ENCODE assay signal across 21 cellular contexts in the genomic region with DNA sequence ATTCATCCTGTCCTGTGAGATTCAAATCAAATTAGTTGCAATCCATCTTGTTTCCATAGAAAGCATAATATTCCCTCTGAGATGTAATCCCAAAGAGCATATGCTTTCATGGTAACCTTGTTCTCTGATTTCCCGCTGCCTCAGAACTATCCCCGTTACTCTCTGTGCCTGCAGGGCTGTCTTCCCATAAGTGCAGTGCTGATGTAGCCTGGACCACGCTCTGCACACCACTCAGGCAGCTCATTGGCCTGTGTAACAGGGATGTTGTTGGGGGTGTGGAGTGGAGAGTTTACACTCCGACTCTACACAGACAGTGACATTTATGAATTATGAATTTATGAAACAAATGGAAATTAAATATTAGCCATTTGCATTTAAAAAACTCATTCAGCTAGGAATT. TPM values are rescaled to one million over a fixed set of nuclear protein-coding genes. Genes with fewer than 3 reads are reported as not detected.
A peak's percentile ranks its signal among the peaks of the same experiment; 100 is the strongest.
DNase-seq lines count a peak whose midpoint lies in the region; ATAC-seq, FAIRE-seq and TF ChIP-seq lines count a peak whose summit lies in the region.
"Had no signal": no experiment of that assay in that cellular context is flagged by ENCODE, and none has a peak within 500 bp of the region (broad histone marks: within the 10 kb centered on the region; RNA-seq: fewer than 3 reads in every experiment).

No MANE protein-coding gene starts in this region.

- H3K4ac ChIP-seq in IMR-90 (ENCODE audit: low read depth, low read length), result no peak overlapping the region
- H3K4ac ChIP-seq in neuronal stem cell (ENCODE audit: low read length), result no peak overlapping the region

- H3K79me1 ChIP-seq in IMR-90 (ENCODE audit: low read depth in 1 of 2, low read length in 2 of 2), result no peaks in the 10 kb centered on the region
- H3K79me1 ChIP-seq in neuronal stem cell (ENCODE audit: low read depth, low read length), result no peaks in the 10 kb centered on the region

- H2AK9ac ChIP-seq in IMR-90 (replicated peaks; ENCODE audit: low read depth, low read length, poor library complexity), result no peak overlapping the region

- H3K4me1 Mint-ChIP-seq in stimulated activated naive B cell treated with anti-CD40 and anti-IgM and Interleukin-4, amounts not matched to agents 10 μg/mL and 1 μg/mL and 100 μg/mL, for 72 hours, result no peaks in the 10 kb centered on the region
- H3K4me1 Mint-ChIP-seq: CD4-positive, CD25-positive, alpha-beta regulatory T cell had no signal

- H3K4me3 Mint-ChIP-seq in stimulated activated naive B cell treated with anti-CD40 and anti-IgM and Interleukin-4, amounts not matched to agents 10 μg/mL and 1 μg/mL and 100 μg/mL, for 72 hours, result no peak overlapping the region
- H3K4me3 Mint-ChIP-seq: CD4-positive, CD25-positive, alpha-beta regulatory T cell; CD8-positive, alpha-beta T cell; HFFc6 had no signal

- H3K4me2 ChIP-seq in IMR-90 (ENCODE audit: low read depth, low read length), result no peak overlapping the region
- H3K4me2 ChIP-seq in SK-N-SH, result no peak overlapping the region
- no peak overlapping the region for H3K4me2 ChIP-seq in neuronal stem cell (ENCODE audit: insufficient read depth, low read length, poor library complexity, severe bottlenecking)
- H3K4me2 ChIP-seq: BLaER1 had no signal

- no peak for TF ChIP-seq POLR2A in IMR-90 (IDR thresholded peaks at IDR 0.05; ENCODE audit: low read depth, low read length)
- no peak for TF ChIP-seq POLR2A in GM12892 (IDR thresholded peaks at IDR 0.05; ENCODE audit: low read depth, low read length)

- H4K8ac ChIP-seq in IMR-90 (ENCODE audit: low read depth in 2 of 2, low read length in 2 of 2) (no peak overlapping the region), neuronal stem cell (ENCODE audit: low read depth, low read length) (peak overlapping the region; percentile 33)

- peak overlapping the region; percentile 4 for H2AFZ ChIP-seq in IMR-90 (replicated peaks; ENCODE audit: low read length, poor library complexity)
- H2AFZ ChIP-seq in SK-N-SH (ENCODE audit: low read depth), result no peak overlapping the region
- no peak overlapping the region for H2AFZ ChIP-seq in neuronal stem cell (ENCODE audit: low read length)

- ATAC-seq in IMR-90 (ENCODE audit: low read depth), result no peak
- no peak for ATAC-seq in stimulated activated naive B cell treated with anti-CD40 and anti-IgM and Interleukin-4, amounts not matched to agents 10 μg/mL and 1 μg/mL and 100 μg/mL, for 72 hours (replicated peaks)
- ATAC-seq: CD8-positive, alpha-beta T cell; GM12878 had no signal

- TF ChIP-seq EP300 in SK-N-SH (IDR thresholded peaks at IDR 0.05; ENCODE audit: borderline replicate concordance in 1 of 2, low read depth in 1 of 2, low read length in 1 of 2), result no peak

- no peak overlapping the region for H3K27ac Mint-ChIP-seq in stimulated activated naive B cell treated with anti-CD40 and anti-IgM and Interleukin-4, amounts not matched to agents 10 μg/mL and 1 μg/mL and 100 μg/mL, for 72 hours
- H3K27ac Mint-ChIP-seq: CD8-positive, alpha-beta T cell; HFFc6 had no signal

- in situ Hi-C loops in IMR-90 (cut with MboI; ENCODE audit: low sequenced_read_pairs), result no loop called here

- no peak overlapping the region for H3K9ac ChIP-seq in IMR-90 (ENCODE audit: low read depth, low read length)
- no peak overlapping the region for H3K9ac ChIP-seq in SK-N-SH
- no peak overlapping the region for H3K9ac ChIP-seq in neuronal stem cell (ENCODE audit: low read depth, low read length, poor library complexity)
- H3K9ac ChIP-seq: BLaER1 had no signal

- H3K18ac ChIP-seq in IMR-90 (ENCODE audit: low read depth, low read length) (no peak overlapping the region), neuronal stem cell (ENCODE audit: low read length) (no peak overlapping the region)

- DNase-seq in IMR-90, result no peak
- DNase-seq in SK-N-SH, result peak; percentile 54
- no peak for DNase-seq in neuronal stem cell (ENCODE audit: low spot score)
- DNase-seq in GM12892 (ENCODE audit: insufficient read length), result no peak
- no peak for DNase-seq in GM03348 (ENCODE audit: low spot score)
- DNase-seq in stimulated activated naive B cell treated with anti-CD40 and anti-IgM and Interleukin-4, amounts not matched to agents 10 μg/mL and 1 μg/mL and 100 μg/mL, for 72 hours, result no peak
- DNase-seq: Caco-2; CD4-positive, CD25-positive, alpha-beta regulatory T cell; CD8-positive, alpha-beta T cell; DMS153; DND-41; GOT3; HFFc6 had no signal

- no peak overlapping the region for H4K5ac ChIP-seq in IMR-90 (ENCODE audit: low read depth, low read length)

- no peaks in the 10 kb centered on the region for H3K36me3 ChIP-seq in IMR-90 (ENCODE audit: control insufficient read depth, insufficient read depth, low read length)
- no peaks in the 10 kb centered on the region for H3K36me3 ChIP-seq in SK-N-SH (replicated peaks in 1 of 2; ENCODE audit: control insufficient read depth in 1 of 2, insufficient read depth in 2 of 2, low read length in 1 of 2)
- H3K36me3 ChIP-seq in neuronal stem cell (replicated peaks in 1 of 2; ENCODE audit: control insufficient read depth in 2 of 2, insufficient read depth in 2 of 2, low read length in 2 of 2), result no peaks in the 10 kb centered on the region
- H3K36me3 ChIP-seq: BLaER1, HAP-1 had no signal

- H2BK15ac ChIP-seq in IMR-90 (ENCODE audit: low read depth, low read length) (no peak overlapping the region), neuronal stem cell (ENCODE audit: low read length) (no peak overlapping the region)

- POLR2A ChIA-PET in IMR-90 (lab: Charles Lee; ENCODE audit: unreplicated experiment) (no interaction called here), SK-N-SH (lab: Yijun Ruan, JAX) (no interaction called here)

- no peaks in the 10 kb centered on the region for H3K9me2 ChIP-seq in SK-N-SH

- H4K20me1 ChIP-seq in IMR-90 (ENCODE audit: insufficient read depth, low read length) (no peaks in the 10 kb centered on the region), SK-N-SH (ENCODE audit: insufficient read depth) (no peaks in the 10 kb centered on the region)
- H4K20me1 ChIP-seq: BLaER1 had no signal

- H3K9me3 ChIP-seq in IMR-90 (ENCODE audit: control insufficient read depth, insufficient read depth, low read length) (no peaks in the 10 kb centered on the region), SK-N-SH (no peaks in the 10 kb centered on the region), neuronal stem cell (replicated peaks in 1 of 2; ENCODE audit: control insufficient read depth in 2 of 2, insufficient read depth in 1 of 2, low read depth in 1 of 2, low read length in 2 of 2) (no peaks in the 10 kb centered on the region)
- H3K9me3 ChIP-seq: BLaER1, Caco-2, HAP-1 had no signal

- TF ChIP-seq CTCF in IMR-90 (conservative IDR thresholded peaks at IDR 0.05; ENCODE audit: low read depth, low read length), result no peak
- no peak for TF ChIP-seq CTCF in SK-N-SH (IDR thresholded peaks at IDR 0.05)

- H3K4me3 ChIP-seq in IMR-90 (ENCODE audit: insufficient read depth, low read depth, low read length) (no peak overlapping the region), SK-N-SH (ENCODE audit: low read depth in 2 of 2, low read length in 1 of 2) (no peak overlapping the region), neuronal stem cell (ENCODE audit: low read length in 2 of 2) (no peak overlapping the region)
- H3K4me3 ChIP-seq: BLaER1, GM12878, HAP-1 had no signal

- no peaks in the 10 kb centered on the region for H3K79me2 ChIP-seq in SK-N-SH (ENCODE audit: insufficient read depth)

- no peak overlapping the region for H2BK20ac ChIP-seq in IMR-90 (ENCODE audit: low read depth, low read length)

- H3K27me3 ChIP-seq in IMR-90 (ENCODE audit: control insufficient read depth, insufficient read depth, low read length) (no peaks in the 10 kb centered on the region), SK-N-SH (ENCODE audit: insufficient read depth) (no peaks in the 10 kb centered on the region), neuronal stem cell (ENCODE audit: control insufficient read depth in 3 of 3, insufficient read depth in 3 of 3, low read depth in 1 of 3, low read length in 3 of 3) (no peaks in the 10 kb centered on the region)
- H3K27me3 ChIP-seq: BLaER1 had no signal

- H3K27ac ChIP-seq in IMR-90 (ENCODE audit: insufficient read depth, low read length) (no peak overlapping the region), SK-N-SH (ENCODE audit: low read depth in 2 of 2, low read length in 1 of 2) (peak overlapping the region in 1 of 2 experiments; percentile 25; a peak in 1 of 4 replicates), neuronal stem cell (replicated peaks; ENCODE audit: low read length) (no peak overlapping the region)
- H3K27ac ChIP-seq: BLaER1, C4-2B had no signal

- H2AK5ac ChIP-seq in IMR-90 (ENCODE audit: low read depth, low read length) (no peak overlapping the region), neuronal stem cell (ENCODE audit: low read depth, low read length) (no peak overlapping the region)

- no peaks in the 10 kb centered on the region for H3K27me3 Mint-ChIP-seq in stimulated activated naive B cell treated with anti-CD40 and anti-IgM and Interleukin-4, amounts not matched to agents 10 μg/mL and 1 μg/mL and 100 μg/mL, for 72 hours
- H3K27me3 Mint-ChIP-seq: CD4-positive, CD25-positive, alpha-beta regulatory T cell had no signal

- H3K14ac ChIP-seq in IMR-90 (replicated peaks; ENCODE audit: low read depth, low read length), result no peak overlapping the region
- no peak overlapping the region for H3K14ac ChIP-seq in neuronal stem cell (ENCODE audit: low read length)

- no peak overlapping the region for H2BK12ac ChIP-seq in neuronal stem cell (ENCODE audit: low read length)

- dilution Hi-C loops in IMR-90 (cut with HindIII; ENCODE audit: low sequenced_read_pairs, unreplicated experiment), result no loop called here

- H3K23ac ChIP-seq in IMR-90 (ENCODE audit: low read depth, low read length) (no peak overlapping the region), neuronal stem cell (ENCODE audit: low read depth, low read length, poor library complexity) (no peak overlapping the region)

- H3F3A ChIP-seq in SK-N-SH (replicated peaks; ENCODE audit: insufficient read depth), result peaks cover 8% of the 10 kb centered on the region

- H2BK120ac ChIP-seq in IMR-90 (ENCODE audit: low read depth, low read length), result no peak overlapping the region
- no peak overlapping the region for H2BK120ac ChIP-seq in neuronal stem cell (ENCODE audit: low read depth, low read length)

- TF ChIP-seq RAD21 in IMR-90 (IDR thresholded peaks at IDR 0.05; ENCODE audit: low read length) (no peak), SK-N-SH (IDR thresholded peaks at IDR 0.05; ENCODE audit: low read length) (no peak)

- H2BK5ac ChIP-seq in IMR-90 (ENCODE audit: low read depth, low read length, poor library complexity, severe bottlenecking) (no peak overlapping the region), neuronal stem cell (ENCODE audit: low read length) (no peak overlapping the region)

- no peaks in the 10 kb centered on the region for H3K9me1 ChIP-seq in IMR-90 (ENCODE audit: insufficient read depth, low read length)

- CTCF ChIA-PET in IMR-90 (lab: Yijun Ruan, JAX) (no interaction called here), SK-N-SH (lab: Yijun Ruan, JAX) (interaction anchor here (1.3 kb wide), 1 partner anchor 12 kb away, joined by 3 read pairs; no protein-coding TSS in a partner anchor)

- WGBS in IMR-90 (ENCODE audit: extremely low coverage in 2 of 2, insufficient read length in 1 of 2), 2 experiments, result no CpG with 5 or more reads among the region's 4 CpGs
- WGBS in SK-N-SH (ENCODE audit: low lambda C conversion rate), result 28% methylated on average over 4 of the region's 4 CpGs
- no CpG with 5 or more reads among the region's 4 CpGs for WGBS in neuronal stem cell (ENCODE audit: extremely low coverage in 2 of 2, insufficient read length in 2 of 2, insufficient replicate concordance in 1 of 2), 2 donors

- peaks cover 0 to 1% of the 10 kb centered on the region in 2 donors for H3K9me3 Mint-ChIP-seq in stimulated activated naive B cell treated with anti-CD40 and anti-IgM and Interleukin-4, amounts not matched to agents 10 μg/mL and 1 μg/mL and 100 μg/mL, for 72 hours
- H3K9me3 Mint-ChIP-seq: HFFc6 had no signal

- H3K56ac ChIP-seq in IMR-90 (ENCODE audit: extremely low read depth, insufficient read depth, low read length), result no peak overlapping the region

- intact Hi-C loops in IMR-90 (cut with micrococcal nuclease), result no loop called here

- no peak for FAIRE-seq in GM12892 (lab: Jason Lieb, UNC)
- FAIRE-seq: G401.6, GM12878, GM18507, H54 had no signal

- no TSS peak for BruUV-seq in IMR-90 (replicated peaks; lab: Mats Ljungman, UMichigan)

- H3K4me1 ChIP-seq in IMR-90 (ENCODE audit: control insufficient read depth, insufficient read depth, low read length), result no peaks in the 10 kb centered on the region; the same call in 1 of the 2 replicates
- peaks cover 12 to 15% of the 10 kb centered on the region in 2 experiments; a peak in 3 of 4 replicates for H3K4me1 ChIP-seq in SK-N-SH (ENCODE audit: control insufficient read depth in 1 of 2, insufficient read depth in 2 of 2, low read depth in 1 of 2, low read length in 1 of 2)
- H3K4me1 ChIP-seq in neuronal stem cell (ENCODE audit: control insufficient read depth in 2 of 2, insufficient read depth in 1 of 2, low read depth in 1 of 2, low read length in 2 of 2), result no peaks in the 10 kb centered on the region
- H3K4me1 ChIP-seq: BLaER1, Caco-2, HAP-1 had no signal

- H3K36me3 Mint-ChIP-seq in stimulated activated naive B cell treated with anti-CD40 and anti-IgM and Interleukin-4, amounts not matched to agents 10 μg/mL and 1 μg/mL and 100 μg/mL, for 72 hours, result no peaks in the 10 kb centered on the region
- H3K36me3 Mint-ChIP-seq: CD4-positive, CD25-positive, alpha-beta regulatory T cell; CD8-positive, alpha-beta T cell had no signal

- H4K91ac ChIP-seq in IMR-90 (ENCODE audit: insufficient read depth, low read depth, low read length), result no peak overlapping the region
- H4K91ac ChIP-seq in neuronal stem cell (ENCODE audit: low read depth, low read length, poor library complexity), result no peak overlapping the region

RNA-seq across cellular contexts. Expression of a gene that starts 33.6 kb away (rescaled TPM):
- total RNA-seq in IMR-90 (2012; rRNA removed), result 3.3 and 3.6 TPM in 2 replicates
- polyA plus RNA-seq in IMR-90 (2012; rRNA removed) (2.2 and 3.5 TPM in 2 replicates), SK-N-SH (2012; rRNA removed) (2.8 and 3.3 TPM in 2 replicates)
- 0.68 and 1.2 TPM in 2 replicates for polyA plus RNA-seq in IMR-90 (2012; cell fraction: cytosol; rRNA removed)
- 1.1 and 14.1 TPM in 2 replicates for polyA plus RNA-seq in IMR-90 (2012; cell fraction: nucleus; rRNA removed; ENCODE audit: low replicate concordance)
- polyA plus RNA-seq in SK-N-SH (2012; cell fraction: cytosol; rRNA removed), result 3.1 and 3.6 TPM in 2 replicates
- polyA plus RNA-seq in SK-N-SH (2012; cell fraction: nucleus; rRNA removed), result 2.4 and 7.3 TPM in 2 replicates
- 0.54 TPM for polyA plus RNA-seq in neuronal stem cell (2013, experiment 1 of 2)
- 0.57 TPM for polyA plus RNA-seq in neuronal stem cell (2013, experiment 2 of 2)
- not detected for polyA plus RNA-seq in GM12892 (2012; ENCODE audit: missing spikeins)
- total RNA-seq: A172; Caco-2; CD4-positive, CD25-positive, alpha-beta regulatory T cell; CD8-positive, alpha-beta T cell; GM12878 had no signal
- polyA plus RNA-seq: CD4-positive, CD25-positive, alpha-beta regulatory T cell had no signal
